In genomic region chr11:8317164-8317563, GRCh38 we compare ENCODE assay signal across 15 cellular contexts. TPM values are rescaled to one million over a fixed set of nuclear protein-coding genes. Genes with fewer than 3 reads are reported as not detected.
"Had no signal": no experiment of that assay in that cellular context is flagged by ENCODE, and none has a peak within 500 bp of the region (broad histone marks: within the 10 kb centered on the region; RNA-seq: fewer than 3 reads in every experiment).

No MANE protein-coding gene starts in this region.

- H3K4me1 ChIP-seq: body of pancreas, foreskin keratinocyte, tibial nerve had no signal

- H3K9me3 Mint-ChIP-seq: activated B cell treated with CpG ODN at 0.5 μM for 24 hours; activated CD4-positive, alpha-beta T cell treated with anti-CD3 and anti-CD28 coated beads, Interleukin-2, amount 10 ng/mL, durations not matched to agents 24 days and 14 days; activated naive CD4-positive, alpha-beta T cell treated with anti-CD3 and anti-CD28 coated beads, Interleukin-2, amount 10 ng/mL, durations not matched to agents 7 days and 5 days; dendritic cell treated with granulocyte-macrophage colony-stimulating factor and Interleukin-4, amounts not matched to agents 40 ng/mL and 50 ng/mL, for 4 days; naive thymus-derived CD8-positive, alpha-beta T cell; stimulated activated effector memory CD8-positive, alpha-beta T cell treated with anti-CD3 and anti-CD28 coated beads, Interleukin-12 subunit alpha, Interleukin-12 subunit beta, amount 100 ng/mL, for 72 hours had no signal

- H3K4me3 Mint-ChIP-seq: activated B cell treated with CpG ODN at 0.5 μM for 24 hours; activated CD4-positive, alpha-beta T cell treated with anti-CD3 and anti-CD28 coated beads, Interleukin-2, amount 10 ng/mL, durations not matched to agents 24 days and 14 days; activated naive CD4-positive, alpha-beta T cell treated with anti-CD3 and anti-CD28 coated beads, Interleukin-2, amount 10 ng/mL, durations not matched to agents 7 days and 5 days; dendritic cell treated with granulocyte-macrophage colony-stimulating factor and Interleukin-4, amounts not matched to agents 40 ng/mL and 50 ng/mL, for 4 days; immature natural killer cell; naive thymus-derived CD8-positive, alpha-beta T cell; stimulated activated effector memory CD8-positive, alpha-beta T cell treated with anti-CD3 and anti-CD28 coated beads, Interleukin-12 subunit alpha, Interleukin-12 subunit beta, amount 100 ng/mL, for 72 hours had no signal

- H3K27me3 Mint-ChIP-seq: activated CD4-positive, alpha-beta T cell treated with anti-CD3 and anti-CD28 coated beads, Interleukin-2, amount 10 ng/mL, durations not matched to agents 24 days and 14 days had no signal

- H3K27me3 ChIP-seq: body of pancreas, tibial nerve had no signal

- H3K27ac Mint-ChIP-seq: activated B cell treated with CpG ODN at 0.5 μM for 24 hours; activated CD4-positive, alpha-beta T cell treated with anti-CD3 and anti-CD28 coated beads, Interleukin-2, amount 10 ng/mL, durations not matched to agents 24 days and 14 days; activated naive CD4-positive, alpha-beta T cell treated with anti-CD3 and anti-CD28 coated beads, Interleukin-2, amount 10 ng/mL, durations not matched to agents 7 days and 5 days; dendritic cell treated with granulocyte-macrophage colony-stimulating factor and Interleukin-4, amounts not matched to agents 40 ng/mL and 50 ng/mL, for 4 days; immature natural killer cell; naive thymus-derived CD8-positive, alpha-beta T cell; stimulated activated effector memory CD8-positive, alpha-beta T cell treated with anti-CD3 and anti-CD28 coated beads, Interleukin-12 subunit alpha, Interleukin-12 subunit beta, amount 100 ng/mL, for 72 hours had no signal

- H3K36me3 ChIP-seq: neutrophil, tibial nerve had no signal

- H3K27ac ChIP-seq: body of pancreas, foreskin keratinocyte, neutrophil, tibial nerve had no signal

- H3K36me3 Mint-ChIP-seq: activated naive CD4-positive, alpha-beta T cell treated with anti-CD3 and anti-CD28 coated beads, Interleukin-2, amount 10 ng/mL, durations not matched to agents 7 days and 5 days; immature natural killer cell; naive thymus-derived CD8-positive, alpha-beta T cell; stimulated activated effector memory CD8-positive, alpha-beta T cell treated with anti-CD3 and anti-CD28 coated beads, Interleukin-12 subunit alpha, Interleukin-12 subunit beta, amount 100 ng/mL, for 72 hours had no signal

- H3K4me1 Mint-ChIP-seq: activated B cell treated with CpG ODN at 0.5 μM for 24 hours; activated CD4-positive, alpha-beta T cell treated with anti-CD3 and anti-CD28 coated beads, Interleukin-2, amount 10 ng/mL, durations not matched to agents 24 days and 14 days; activated naive CD4-positive, alpha-beta T cell treated with anti-CD3 and anti-CD28 coated beads, Interleukin-2, amount 10 ng/mL, durations not matched to agents 7 days and 5 days; immature natural killer cell; stimulated activated effector memory CD8-positive, alpha-beta T cell treated with anti-CD3 and anti-CD28 coated beads, Interleukin-12 subunit alpha, Interleukin-12 subunit beta, amount 100 ng/mL, for 72 hours had no signal

- DNase-seq: activated B cell treated with CpG ODN at 0.5 μM for 24 hours; activated CD4-positive, alpha-beta T cell treated with anti-CD3 and anti-CD28 coated beads, Interleukin-2, amount 10 ng/mL, durations not matched to agents 24 days and 14 days; activated CD8-positive, alpha-beta memory T cell treated with anti-CD3 and anti-CD28 coated beads for 24 hours; activated naive CD4-positive, alpha-beta T cell treated with anti-CD3 and anti-CD28 coated beads, Interleukin-2, amount 10 ng/mL, durations not matched to agents 7 days and 5 days; body of pancreas; erythroblast; foreskin keratinocyte; immature natural killer cell; midbrain had no signal

- H3K9me3 ChIP-seq: body of pancreas, neutrophil, tibial nerve had no signal

- H3K4me3 ChIP-seq: body of pancreas, lung, tibial nerve had no signal

RNA-seq across cellular contexts. Expression of gene LMO1, which starts 53.5 kb away (rescaled TPM):
- total RNA-seq: activated B cell treated with CpG ODN at 0.5 μM for 24 hours; activated CD4-positive, alpha-beta T cell treated with anti-CD3 and anti-CD28 coated beads, Interleukin-2, amount 10 ng/mL, durations not matched to agents 24 days and 14 days; foreskin keratinocyte; naive thymus-derived CD8-positive, alpha-beta T cell; tibial nerve had no signal
- polyA plus RNA-seq: foreskin keratinocyte; immature natural killer cell; lung; naive thymus-derived CD8-positive, alpha-beta T cell had no signal
